Comparison of ENCODE assay signal across 22 cellular contexts in the genomic region with DNA sequence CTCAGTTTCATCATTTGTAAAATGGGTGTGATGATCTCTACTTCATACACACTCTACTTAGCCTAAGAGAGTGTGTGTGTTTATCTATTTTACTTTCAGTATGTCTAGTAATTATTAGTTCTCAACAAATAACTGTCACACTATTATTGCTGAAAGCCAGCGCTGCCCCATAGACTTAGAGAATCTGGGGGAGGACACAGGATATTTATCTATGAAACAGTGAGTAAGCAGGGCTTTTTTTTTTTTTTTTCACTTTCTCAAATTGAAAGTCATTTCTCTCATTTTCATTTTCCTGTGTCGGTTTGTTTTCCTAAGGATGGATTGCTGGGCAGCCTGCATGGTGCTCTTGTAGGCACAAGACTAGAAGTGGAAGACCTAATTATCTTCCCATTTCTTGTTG.
"Had no signal": no experiment of that assay in that cellular context is flagged by ENCODE, and none has a peak within 500 bp of the region (broad histone marks: within the 10 kb centered on the region; RNA-seq: fewer than 3 reads in every experiment).

No MANE protein-coding gene starts in this region.

- H3K36me3 Mint-ChIP-seq: activated naive CD8-positive, alpha-beta T cell treated with anti-CD3 and anti-CD28 coated beads, Interleukin-2, amount 10 ng/mL, durations not matched to agents 7 days and 5 days; T-cell had no signal

- DNase-seq: activated CD4-positive, CD25-positive, alpha-beta regulatory T cell; activated CD8-positive, alpha-beta memory T cell treated with anti-CD3 and anti-CD28 coated beads, Interleukin-2, amount 50 U/mL, for 4 hours; activated CD8-positive, alpha-beta T cell treated with anti-CD3 and anti-CD28 coated beads for 36 hours; activated naive CD4-positive, alpha-beta T cell treated with anti-CD3 and anti-CD28 coated beads, Interleukin-2, amount 50 U/mL, for 16 hours; activated naive CD8-positive, alpha-beta T cell treated with anti-CD3 and anti-CD28 coated beads, Interleukin-2, amount 10 ng/mL, durations not matched to agents 7 days and 5 days; activated T-cell treated with anti-CD3 and anti-CD28 coated beads, Interleukin-2, amount 50 U/mL, for 72 hours; adrenal gland; anterior cingulate cortex; MG63; MV-4-11; NCI-H1092 treated with DMSO at 0.1 percent for 48 hours; NCI-H1436; NCI-H1694 treated with DMSO at 0.1 percent for 48 hours; NCI-H2081; NCI-H510A treated with DMSO at 0.1 percent for 48 hours; NCI-H69; PC-9; RPMI8226; T-cell; T-helper 2 cell had no signal

- H3K27ac Mint-ChIP-seq: activated CD8-positive, alpha-beta T cell treated with anti-CD3 and anti-CD28 coated beads for 36 hours; activated naive CD8-positive, alpha-beta T cell treated with anti-CD3 and anti-CD28 coated beads, Interleukin-2, amount 10 ng/mL, durations not matched to agents 7 days and 5 days; activated T-cell treated with anti-CD3 and anti-CD28 coated beads, Interleukin-2, amount 50 U/mL, for 72 hours; T-cell had no signal

- H3K27me3 Mint-ChIP-seq: T-cell had no signal

- ATAC-seq: activated CD8-positive, alpha-beta T cell treated with anti-CD3 and anti-CD28 coated beads for 36 hours; activated T-cell treated with anti-CD3 and anti-CD28 coated beads, Interleukin-2, amount 50 U/mL, for 72 hours; Right ventricle myocardium inferior; T-cell had no signal

- H3K4me3 Mint-ChIP-seq: activated CD8-positive, alpha-beta T cell treated with anti-CD3 and anti-CD28 coated beads for 36 hours; activated naive CD8-positive, alpha-beta T cell treated with anti-CD3 and anti-CD28 coated beads, Interleukin-2, amount 10 ng/mL, durations not matched to agents 7 days and 5 days; activated T-cell treated with anti-CD3 and anti-CD28 coated beads, Interleukin-2, amount 50 U/mL, for 72 hours; T-cell had no signal

- H3K4me3 ChIP-seq: adrenal gland, MG63, PC-9, SK-N-MC had no signal

- H3K4me1 Mint-ChIP-seq: T-cell had no signal
